19 cellular contexts compared by ENCODE assay signal in genomic region chr15:25067725-25068309, GRCh38.
DNase-seq lines count a peak whose midpoint lies in the region; ATAC-seq, FAIRE-seq and TF ChIP-seq lines count a peak whose summit lies in the region.
"Had no signal": no experiment of that assay in that cellular context is flagged by ENCODE, and none has a peak within 500 bp of the region (broad histone marks: within the 10 kb centered on the region; RNA-seq: fewer than 3 reads in every experiment).

No MANE protein-coding gene starts in this region.

- in situ Hi-C loops in GM12878 (cut with MboI), result no loop called here

- H3K27ac ChIP-seq in GM12878 (ENCODE audit: control insufficient read depth, insufficient read depth) (no peak overlapping the region), subcutaneous abdominal adipose tissue (ENCODE audit: low read depth, low read length) (no peak overlapping the region)

- H3K4me1 ChIP-seq in GM12878 (ENCODE audit: control insufficient read depth, insufficient read depth, low read length) (no peaks in the 10 kb centered on the region), subcutaneous abdominal adipose tissue (ENCODE audit: control insufficient read depth in 5 of 5, insufficient read depth in 5 of 5, low read length in 5 of 5) (no peaks in the 10 kb centered on the region)
- H3K4me1 ChIP-seq: BE2C had no signal

- no peak for TF ChIP-seq POLR2A in GM12878 (IDR thresholded peaks at IDR 0.05; ENCODE audit: low read depth, low read length)

- H3K9me3 ChIP-seq in GM12878 (replicated peaks; ENCODE audit: control insufficient read depth, insufficient read depth, low read length), result peaks cover 74% of the 10 kb centered on the region
- peaks cover 60% of the 10 kb centered on the region for H3K9me3 ChIP-seq in iPS-18c (ENCODE audit: control insufficient read depth, insufficient read depth, low read length)
- peaks cover 100% of the 10 kb centered on the region in 5 donors for H3K9me3 ChIP-seq in subcutaneous abdominal adipose tissue (ENCODE audit: control insufficient read depth in 5 of 5, low read length in 5 of 5)
- H3K9me3 ChIP-seq: SK-N-SH had no signal

- DNase-seq in CD14-positive monocyte (ENCODE audit: low spot score) (peak; percentile 34), GM12878 (ENCODE audit: low read depth, low spot score) (no peak), cortex of kidney (lab: John Stamatoyannopoulos, UW) (no peak), pons (ENCODE audit: low spot score) (no peak)
- DNase-seq: BE2C, DMS 273 treated with DMSO at 0.1 percent for 48 hours, GDM1, GOT3, NCI-H1417 treated with DMSO at 0.1 percent for 48 hours, NCI-H187 treated with DMSO at 0.1 percent for 48 hours, NCI-H2227 treated with DMSO at 0.1 percent for 48 hours, NCI-H510A treated with DMSO at 0.1 percent for 48 hours, NCI-H774, OCI-M1, SHP77 treated with DMSO at 0.1 percent for 48 hours, SK-N-SH had no signal

- H3K36me3 Mint-ChIP-seq in CD14-positive monocyte, result peaks cover 11 to 48% of the 10 kb centered on the region in 2 donors

- CTCF ChIA-PET in GM12878 (lab: Yijun Ruan, JAX), result no interaction called here

- RAD21 ChIA-PET in GM12878 (lab: Charles Lee; ENCODE audit: unreplicated experiment), result no interaction called here

- peaks cover 90 to 100% (median 100%) of the 10 kb centered on the region in 7 donors for H3K9me3 Mint-ChIP-seq in CD14-positive monocyte

- H3K9ac ChIP-seq in GM12878 (ENCODE audit: control insufficient read depth, insufficient read depth, low read length) (no peak overlapping the region), subcutaneous abdominal adipose tissue (ENCODE audit: low read length in 5 of 5) (no peak overlapping the region)
- H3K9ac ChIP-seq: SK-N-SH had no signal

- peaks cover 0 to 2% (median 0%) of the 10 kb centered on the region in 3 donors for H3K27me3 Mint-ChIP-seq in CD14-positive monocyte (ENCODE audit: low read depth in 3 of 3)

- no TSS peak for BruUV-seq in GM12878 (replicated peaks; lab: Mats Ljungman, UMichigan)

- H3K79me2 ChIP-seq in GM12878 (ENCODE audit: control insufficient read depth, insufficient read depth, low read length), result no peaks in the 10 kb centered on the region

- no peak overlapping the region for H3K4me3 Mint-ChIP-seq in CD14-positive monocyte

- no peak for FAIRE-seq in GM12878 (lab: Jason Lieb, UNC)

- ATAC-seq in GM12878 (no peak), GM19328 (IDR thresholded peaks at IDR 0.05; ENCODE audit: unreplicated experiment) (no peak)

- H4K20me1 ChIP-seq in GM12878 (ENCODE audit: control insufficient read depth, insufficient read depth), result no peaks in the 10 kb centered on the region

- TF ChIP-seq EP300 in GM12878 (IDR thresholded peaks at IDR 0.05; ENCODE audit: borderline replicate concordance in 1 of 2, control insufficient read depth in 1 of 2, low read depth in 2 of 2, low read length in 2 of 2), result no peak

- H2AFZ ChIP-seq in GM12878 (ENCODE audit: control insufficient read depth, low read depth, low read length), result no peak overlapping the region

- intact Hi-C loops in CD14-positive monocyte (cut with micrococcal nuclease), result no loop called here
- intact Hi-C loops in GM12878 (cut with micrococcal nuclease; ENCODE audit: unreplicated experiment), result no loop called here

- WGBS in GM12878 (ENCODE audit: insufficient coverage, insufficient replicate concordance, low lambda C conversion rate, missing lambda C conversion rate), result 56% methylated on average over 11 of the region's 12 CpGs

- no peak for TF ChIP-seq CTCF in CD14-positive monocyte (IDR thresholded peaks at IDR 0.05)
- no peak for TF ChIP-seq CTCF in GM12878 (IDR thresholded peaks at IDR 0.05 in 2 of 3, conservative IDR thresholded peaks at IDR 0.05 in 1 of 3; ENCODE audit: control insufficient read depth in 2 of 3, extremely low read depth in 1 of 3, insufficient read depth in 1 of 3, low read depth in 3 of 3, low read length in 3 of 3)

- TF ChIP-seq RAD21 in GM12878 (IDR thresholded peaks at IDR 0.05; ENCODE audit: insufficient read depth, low read depth, low read length), result no peak

- SMC1A ChIA-PET in GM12878 (lab: Charles Lee; ENCODE audit: uncharacterized antibody, unreplicated experiment), result no interaction called here

- H3K4me3 ChIP-seq in GM12878 (no peak overlapping the region), iPS-18c (ENCODE audit: insufficient read depth, low read depth, low read length) (peak overlapping the region; percentile 1; the same call in 1 of the 2 replicates), subcutaneous abdominal adipose tissue (ENCODE audit: low read depth in 1 of 5, low read length in 5 of 5) (peak overlapping the region; percentile 24 to 66 (median 57))

- no peak overlapping the region for H3K27ac Mint-ChIP-seq in CD14-positive monocyte

- no peak overlapping the region for H3K4me2 ChIP-seq in GM12878 (ENCODE audit: control insufficient read depth, insufficient read depth)
- H3K4me2 ChIP-seq: SK-N-SH had no signal

- H3K4me1 Mint-ChIP-seq in CD14-positive monocyte, result no peaks in the 10 kb centered on the region

- POLR2A ChIA-PET in GM12878 (lab: Charles Lee), result no interaction called here

- H3K36me3 ChIP-seq in GM12878 (ENCODE audit: control insufficient read depth in 2 of 2, insufficient read depth in 2 of 2, low read length in 1 of 2) (peaks cover 0 to 2% of the 10 kb centered on the region in 2 experiments; a peak in 2 of 4 replicates), subcutaneous abdominal adipose tissue (ENCODE audit: control insufficient read depth in 5 of 5, insufficient read depth in 5 of 5, low read length in 5 of 5) (peaks cover 0 to 100% (median 100%) of the 10 kb centered on the region in 5 donors)

- H3K27me3 ChIP-seq in GM12878 (replicated peaks in 1 of 2; ENCODE audit: control insufficient read depth in 2 of 2, insufficient read depth in 2 of 2, low read length in 1 of 2) (no peaks in the 10 kb centered on the region), subcutaneous abdominal adipose tissue (ENCODE audit: control insufficient read depth in 5 of 5, insufficient read depth in 4 of 5, low read length in 5 of 5) (no peaks in the 10 kb centered on the region)
- H3K27me3 ChIP-seq: BE2C had no signal

TF ChIP-seq in GM12878, 131 proteins besides CTCF, POLR2A, EP300 and RAD21:
- no peak for TF ChIP-seq MTA2 (IDR thresholded peaks at IDR 0.05; ENCODE audit: low read depth)
- no peak for TF ChIP-seq RAD51 (IDR thresholded peaks at IDR 0.05)
- no peak for TF ChIP-seq CBFB (IDR thresholded peaks at IDR 0.05; ENCODE audit: low read depth)
- no peak for TF ChIP-seq STAT1 (conservative IDR thresholded peaks at IDR 0.05)
- no peak for TF ChIP-seq ZNF217 (IDR thresholded peaks at IDR 0.05)
- peak; percentile 72 for TF ChIP-seq ZNF274 (IDR thresholded peaks at IDR 0.05; ENCODE audit: insufficient read depth, insufficient read length)
- TF ChIP-seq PAX5 (IDR thresholded peaks at IDR 0.05; ENCODE audit: borderline replicate concordance, low read depth, low read length), result no peak
